In the genomic region with DNA sequence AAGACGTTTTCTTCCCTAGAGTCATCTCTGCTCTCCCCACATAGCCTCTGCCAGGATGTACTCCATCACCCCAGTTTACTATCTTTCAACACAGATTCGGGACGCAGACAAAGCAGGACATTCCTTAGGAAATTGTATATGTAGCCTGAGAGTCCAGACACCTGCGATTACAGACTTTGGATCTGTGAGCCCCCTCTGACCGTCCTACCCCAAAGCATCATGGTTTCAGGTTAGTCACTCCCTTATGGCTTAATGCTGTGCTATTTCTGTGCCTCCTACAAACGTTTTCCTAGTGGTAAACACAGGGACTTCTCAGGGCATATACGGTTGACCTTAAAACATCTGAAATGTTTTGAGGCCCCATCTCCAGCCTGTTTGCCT, we compare ENCODE assay signal across 1 cellular context.
TF ChIP-seq lines count a peak whose summit lies in the region.

No MANE protein-coding gene starts in this region.

TF ChIP-seq in HepG2, 621 proteins besides CTCF, POLR2A, EP300 and RAD21 (continued from another document):
- TF ChIP-seq, protein P1, sequence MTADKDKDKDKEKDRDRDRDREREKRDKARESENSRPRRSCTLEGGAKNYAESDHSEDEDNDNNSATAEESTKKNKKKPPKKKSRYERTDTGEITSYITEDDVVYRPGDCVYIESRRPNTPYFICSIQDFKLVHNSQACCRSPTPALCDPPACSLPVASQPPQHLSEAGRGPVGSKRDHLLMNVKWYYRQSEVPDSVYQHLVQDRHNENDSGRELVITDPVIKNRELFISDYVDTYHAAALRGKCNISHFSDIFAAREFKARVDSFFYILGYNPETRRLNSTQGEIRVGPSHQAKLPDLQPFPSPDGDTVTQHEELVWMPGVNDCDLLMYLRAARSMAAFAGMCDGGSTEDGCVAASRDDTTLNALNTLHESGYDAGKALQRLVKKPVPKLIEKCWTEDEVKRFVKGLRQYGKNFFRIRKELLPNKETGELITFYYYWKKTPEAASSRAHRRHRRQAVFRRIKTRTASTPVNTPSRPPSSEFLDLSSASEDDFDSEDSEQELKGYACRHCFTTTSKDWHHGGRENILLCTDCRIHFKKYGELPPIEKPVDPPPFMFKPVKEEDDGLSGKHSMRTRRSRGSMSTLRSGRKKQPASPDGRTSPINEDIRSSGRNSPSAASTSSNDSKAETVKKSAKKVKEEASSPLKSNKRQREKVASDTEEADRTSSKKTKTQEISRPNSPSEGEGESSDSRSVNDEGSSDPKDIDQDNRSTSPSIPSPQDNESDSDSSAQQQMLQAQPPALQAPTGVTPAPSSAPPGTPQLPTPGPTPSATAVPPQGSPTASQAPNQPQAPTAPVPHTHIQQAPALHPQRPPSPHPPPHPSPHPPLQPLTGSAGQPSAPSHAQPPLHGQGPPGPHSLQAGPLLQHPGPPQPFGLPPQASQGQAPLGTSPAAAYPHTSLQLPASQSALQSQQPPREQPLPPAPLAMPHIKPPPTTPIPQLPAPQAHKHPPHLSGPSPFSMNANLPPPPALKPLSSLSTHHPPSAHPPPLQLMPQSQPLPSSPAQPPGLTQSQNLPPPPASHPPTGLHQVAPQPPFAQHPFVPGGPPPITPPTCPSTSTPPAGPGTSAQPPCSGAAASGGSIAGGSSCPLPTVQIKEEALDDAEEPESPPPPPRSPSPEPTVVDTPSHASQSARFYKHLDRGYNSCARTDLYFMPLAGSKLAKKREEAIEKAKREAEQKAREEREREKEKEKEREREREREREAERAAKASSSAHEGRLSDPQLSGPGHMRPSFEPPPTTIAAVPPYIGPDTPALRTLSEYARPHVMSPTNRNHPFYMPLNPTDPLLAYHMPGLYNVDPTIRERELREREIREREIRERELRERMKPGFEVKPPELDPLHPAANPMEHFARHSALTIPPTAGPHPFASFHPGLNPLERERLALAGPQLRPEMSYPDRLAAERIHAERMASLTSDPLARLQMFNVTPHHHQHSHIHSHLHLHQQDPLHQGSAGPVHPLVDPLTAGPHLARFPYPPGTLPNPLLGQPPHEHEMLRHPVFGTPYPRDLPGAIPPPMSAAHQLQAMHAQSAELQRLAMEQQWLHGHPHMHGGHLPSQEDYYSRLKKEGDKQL (CRISPR knock-in tag; IDR thresholded peaks at IDR 0.05; ENCODE audit: low read depth), result no peak
- TF ChIP-seq, protein P2, sequence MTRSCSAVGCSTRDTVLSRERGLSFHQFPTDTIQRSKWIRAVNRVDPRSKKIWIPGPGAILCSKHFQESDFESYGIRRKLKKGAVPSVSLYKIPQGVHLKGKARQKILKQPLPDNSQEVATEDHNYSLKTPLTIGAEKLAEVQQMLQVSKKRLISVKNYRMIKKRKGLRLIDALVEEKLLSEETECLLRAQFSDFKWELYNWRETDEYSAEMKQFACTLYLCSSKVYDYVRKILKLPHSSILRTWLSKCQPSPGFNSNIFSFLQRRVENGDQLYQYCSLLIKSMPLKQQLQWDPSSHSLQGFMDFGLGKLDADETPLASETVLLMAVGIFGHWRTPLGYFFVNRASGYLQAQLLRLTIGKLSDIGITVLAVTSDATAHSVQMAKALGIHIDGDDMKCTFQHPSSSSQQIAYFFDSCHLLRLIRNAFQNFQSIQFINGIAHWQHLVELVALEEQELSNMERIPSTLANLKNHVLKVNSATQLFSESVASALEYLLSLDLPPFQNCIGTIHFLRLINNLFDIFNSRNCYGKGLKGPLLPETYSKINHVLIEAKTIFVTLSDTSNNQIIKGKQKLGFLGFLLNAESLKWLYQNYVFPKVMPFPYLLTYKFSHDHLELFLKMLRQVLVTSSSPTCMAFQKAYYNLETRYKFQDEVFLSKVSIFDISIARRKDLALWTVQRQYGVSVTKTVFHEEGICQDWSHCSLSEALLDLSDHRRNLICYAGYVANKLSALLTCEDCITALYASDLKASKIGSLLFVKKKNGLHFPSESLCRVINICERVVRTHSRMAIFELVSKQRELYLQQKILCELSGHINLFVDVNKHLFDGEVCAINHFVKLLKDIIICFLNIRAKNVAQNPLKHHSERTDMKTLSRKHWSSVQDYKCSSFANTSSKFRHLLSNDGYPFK (CRISPR knock-in tag; IDR thresholded peaks at IDR 0.05; ENCODE audit: borderline replicate concordance), result no peak
